25 cellular contexts compared by ENCODE assay signal in the genomic region with DNA sequence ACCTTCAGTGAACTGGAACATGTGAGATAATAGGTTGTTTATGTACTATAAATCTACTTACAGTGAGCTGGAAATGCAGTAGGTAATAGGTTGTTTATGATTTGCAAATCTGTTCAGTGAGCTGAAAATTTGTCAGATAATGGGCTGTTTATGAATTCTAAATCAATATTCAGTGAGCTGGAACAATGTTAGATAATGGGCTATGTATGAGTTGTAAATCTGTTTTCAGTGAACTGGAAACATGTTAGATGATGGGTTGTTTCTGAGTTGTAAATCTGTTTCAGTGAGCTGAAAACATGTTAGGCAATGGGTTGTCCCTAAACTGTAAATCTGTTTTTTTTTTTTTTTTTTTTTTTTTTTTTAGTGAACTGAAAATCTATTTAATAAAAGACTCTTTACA.
A peak's percentile ranks its signal among the peaks of the same experiment; 100 is the strongest.
DNase-seq lines count a peak whose midpoint lies in the region; ATAC-seq and TF ChIP-seq lines count a peak whose summit lies in the region.
"Had no signal": no experiment of that assay in that cellular context is flagged by ENCODE, and none has a peak within 500 bp of the region (broad histone marks: within the 10 kb centered on the region; RNA-seq: fewer than 3 reads in every experiment).

No MANE protein-coding gene starts in this region.

- no peaks in the 10 kb centered on the region for H3K27me3 ChIP-seq in heart left ventricle
- H3K27me3 ChIP-seq: hepatocyte, MG63, neutrophil, uterus had no signal

- H3K4me3 Mint-ChIP-seq in Calu3 (ENCODE audit: low read depth, unreplicated experiment) (no peak overlapping the region), type B pancreatic cell (no peak overlapping the region), progenitor cell of endocrine pancreas (ENCODE audit: low read depth) (no peak overlapping the region)
- H3K4me3 Mint-ChIP-seq: activated naive CD8-positive, alpha-beta T cell treated with anti-CD3 and anti-CD28 coated beads, Interleukin-2, amount 10 ng/mL, durations not matched to agents 7 days and 5 days; activated T-cell treated with anti-CD3 and anti-CD28 coated beads, Interleukin-2, amount 50 U/mL, for 24 hours; stimulated activated naive CD8-positive, alpha-beta T cell treated with anti-CD3 and anti-CD28 coated beads, Interleukin-15, Interleukin-2, amounts not matched to agents 100 ng/mL and 50 ng/mL, for 24 hours had no signal

- H3K36me3 Mint-ChIP-seq in Calu3 (ENCODE audit: insufficient read depth, unreplicated experiment): no peaks in the 10 kb centered on the region
- no peaks in the 10 kb centered on the region for H3K36me3 Mint-ChIP-seq in type B pancreatic cell
- H3K36me3 Mint-ChIP-seq in progenitor cell of endocrine pancreas (ENCODE audit: insufficient read depth): no peaks in the 10 kb centered on the region
- H3K36me3 Mint-ChIP-seq: activated naive CD8-positive, alpha-beta T cell treated with anti-CD3 and anti-CD28 coated beads, Interleukin-2, amount 10 ng/mL, durations not matched to agents 7 days and 5 days had no signal

- H3K9ac ChIP-seq in SK-N-MC (ENCODE audit: insufficient read length): no peak overlapping the region

- DNase-seq in Calu3 (no peak), NCI-H1694 treated with DMSO at 0.1 percent for 48 hours (lab: John Stamatoyannopoulos, UW) (peak; percentile 98), SK-N-MC (ENCODE audit: low read depth, low spot score) (no peak), kidney tubule cell (ENCODE audit: low spot score) (peak; percentile 16), type B pancreatic cell (ENCODE audit: extremely low spot score, unreplicated experiment) (no peak), heart left ventricle (no peak), progenitor cell of endocrine pancreas (ENCODE audit: low spot score, unreplicated experiment) (no peak)
- DNase-seq: activated CD4-positive, alpha-beta T cell treated with anti-CD3 and anti-CD28 coated beads for 48 hours; activated CD8-positive, alpha-beta memory T cell treated with anti-CD3 and anti-CD28 coated beads for 24 hours; activated gamma-delta T cell; activated naive CD8-positive, alpha-beta T cell treated with anti-CD3 and anti-CD28 coated beads, Interleukin-2, amount 10 ng/mL, durations not matched to agents 7 days and 5 days; activated T-cell treated with anti-CD3 and anti-CD28 coated beads, Interleukin-2, amount 50 U/mL, for 24 hours; EL; KBM-7; left ventricle myocardium superior; MG63; NCI-H187; NCI-H345; uterus had no signal

- intact Hi-C loops in Calu3 (cut with micrococcal nuclease; ENCODE audit: unreplicated experiment): loop anchor here (5.0 kb wide), 1 partner anchor 149 kb away; no protein-coding TSS in a partner anchor
- intact Hi-C loops in heart left ventricle (cut with DNase I): no loop called here

- no TSS peak for BruUV-seq in Calu3 (replicated peaks; lab: Mats Ljungman, UMichigan)

- no peaks in the 10 kb centered on the region for H3K27me3 Mint-ChIP-seq in Calu3 (ENCODE audit: unreplicated experiment)
- H3K27me3 Mint-ChIP-seq in type B pancreatic cell: no peaks in the 10 kb centered on the region
- H3K27me3 Mint-ChIP-seq in progenitor cell of endocrine pancreas: no peaks in the 10 kb centered on the region
- H3K27me3 Mint-ChIP-seq: activated naive CD8-positive, alpha-beta T cell treated with anti-CD3 and anti-CD28 coated beads, Interleukin-2, amount 10 ng/mL, durations not matched to agents 7 days and 5 days; activated T-cell treated with anti-CD3 and anti-CD28 coated beads, Interleukin-2, amount 50 U/mL, for 24 hours; stimulated activated naive CD8-positive, alpha-beta T cell treated with anti-CD3 and anti-CD28 coated beads, Interleukin-15, Interleukin-2, amounts not matched to agents 100 ng/mL and 50 ng/mL, for 24 hours had no signal

- no peak for ATAC-seq in heart left ventricle
- no peak for ATAC-seq in GM19035 (IDR thresholded peaks at IDR 0.05; ENCODE audit: unreplicated experiment)
- ATAC-seq: left ventricle myocardium superior had no signal

- H3K9me3 Mint-ChIP-seq in Calu3 (ENCODE audit: low read depth, unreplicated experiment) (no peaks in the 10 kb centered on the region), type B pancreatic cell (no peaks in the 10 kb centered on the region), progenitor cell of endocrine pancreas (ENCODE audit: low read depth) (no peaks in the 10 kb centered on the region)
- H3K9me3 Mint-ChIP-seq: activated naive CD8-positive, alpha-beta T cell treated with anti-CD3 and anti-CD28 coated beads, Interleukin-2, amount 10 ng/mL, durations not matched to agents 7 days and 5 days had no signal

- H3K9me3 ChIP-seq in SK-N-MC (ENCODE audit: low read depth, low read length) (no peaks in the 10 kb centered on the region), heart left ventricle (no peaks in the 10 kb centered on the region)
- H3K9me3 ChIP-seq: MG63, neutrophil, thoracic aorta, uterus had no signal

- no peak for TF ChIP-seq POLR2A in heart left ventricle (IDR thresholded peaks at IDR 0.05)

- H3K4me1 ChIP-seq in heart left ventricle: no peaks in the 10 kb centered on the region
- H3K4me1 ChIP-seq: uterus had no signal

- CTCF ChIA-PET in Calu3 (lab: Charles Lee): no interaction called here

- H3K4me3 ChIP-seq in SK-N-MC (0 out of 2 replicates have a peak overlapping the region, but pooled peaks have one; percentile 30), heart left ventricle (no peak overlapping the region)
- H3K4me3 ChIP-seq: hepatocyte, MG63, thoracic aorta, uterus had no signal

- H3K36me3 ChIP-seq in SK-N-MC (ENCODE audit: insufficient read depth, low read length) (peaks cover 3% of the 10 kb centered on the region; the same call in 1 of the 2 replicates), heart left ventricle (no peaks in the 10 kb centered on the region)
- H3K36me3 ChIP-seq: MG63, neutrophil, thoracic aorta, uterus had no signal

- H3K4me1 Mint-ChIP-seq in Calu3 (ENCODE audit: low read depth, unreplicated experiment) (peaks cover 21% of the 10 kb centered on the region), type B pancreatic cell (ENCODE audit: unreplicated experiment) (peaks cover 8% of the 10 kb centered on the region), progenitor cell of endocrine pancreas (ENCODE audit: low read depth) (no peaks in the 10 kb centered on the region)
- H3K4me1 Mint-ChIP-seq: activated naive CD8-positive, alpha-beta T cell treated with anti-CD3 and anti-CD28 coated beads, Interleukin-2, amount 10 ng/mL, durations not matched to agents 7 days and 5 days had no signal

- H3K27ac Mint-ChIP-seq in Calu3 (ENCODE audit: unreplicated experiment) (peak overlapping the region; percentile 33), type B pancreatic cell (no peak overlapping the region), progenitor cell of endocrine pancreas (no peak overlapping the region)
- H3K27ac Mint-ChIP-seq: activated naive CD8-positive, alpha-beta T cell treated with anti-CD3 and anti-CD28 coated beads, Interleukin-2, amount 10 ng/mL, durations not matched to agents 7 days and 5 days; activated T-cell treated with anti-CD3 and anti-CD28 coated beads, Interleukin-2, amount 50 U/mL, for 24 hours; stimulated activated naive CD8-positive, alpha-beta T cell treated with anti-CD3 and anti-CD28 coated beads, Interleukin-15, Interleukin-2, amounts not matched to agents 100 ng/mL and 50 ng/mL, for 24 hours had no signal

- TF ChIP-seq CTCF in Calu3 (IDR thresholded peaks at IDR 0.05; ENCODE audit: unreplicated experiment) (no peak), type B pancreatic cell (conservative IDR thresholded peaks at IDR 0.05) (no peak), heart left ventricle (IDR thresholded peaks at IDR 0.05) (no peak), progenitor cell of endocrine pancreas (IDR thresholded peaks at IDR 0.05; ENCODE audit: unreplicated experiment) (no peak)

- H3K27ac ChIP-seq in SK-N-MC: peak overlapping the region; percentile 89; the same call in 1 of the 2 replicates
- H3K27ac ChIP-seq in heart left ventricle: no peak overlapping the region
- H3K27ac ChIP-seq: C4-2B, hepatocyte, neutrophil, thoracic aorta, uterus had no signal

Comparison
In these comparisons a context has a peak if more than half of its experiments do, and no peak if none do; other contexts are left out.
1. DNase-seq: peak in NCI-H1694 treated with DMSO at 0.1 percent for 48 hours (single experiment) and kidney tubule cell (single experiment); none in Calu3 (single experiment), SK-N-MC (single experiment), type B pancreatic cell (single experiment), heart left ventricle (0 of 5) and progenitor cell of endocrine pancreas (single experiment).